ENCODE assay signal across 6 cellular contexts in the genomic region with DNA sequence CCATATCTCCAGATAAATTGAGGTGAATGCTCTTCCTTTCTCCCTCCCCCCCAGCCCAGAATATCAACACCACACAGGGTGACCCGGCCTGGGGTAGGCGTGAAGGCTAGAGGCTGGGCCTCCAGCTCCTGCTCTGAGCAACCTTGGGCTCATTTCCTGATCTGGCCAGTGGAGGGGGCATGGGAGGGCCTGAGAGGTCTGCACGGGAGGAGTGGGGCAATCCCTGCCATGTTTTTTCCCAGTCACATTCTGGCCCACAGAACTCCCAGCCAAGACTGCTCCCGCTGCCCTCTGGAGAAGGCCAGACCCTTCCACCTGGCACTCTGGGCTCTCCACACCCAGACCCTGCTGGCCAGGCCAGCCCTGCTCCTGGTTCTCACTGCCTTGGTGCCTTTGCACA.
A peak's percentile ranks its signal among the peaks of the same experiment; 100 is the strongest.
DNase-seq lines count a peak whose midpoint lies in the region; ATAC-seq and TF ChIP-seq lines count a peak whose summit lies in the region.

No MANE protein-coding gene starts in this region.

- TF ChIP-seq CTCF in WI38 (IDR thresholded peaks at IDR 0.05; ENCODE audit: low read depth, low read length), result peak; percentile 26; the same call in 1 of the 2 replicates
- peak; percentile 49 for TF ChIP-seq CTCF in retinal pigment epithelial cell (conservative IDR thresholded peaks at IDR 0.05; ENCODE audit: low read depth, low read length)

- no peak for ATAC-seq in HG03565 (IDR thresholded peaks at IDR 0.05; ENCODE audit: unreplicated experiment)

- DNase-seq in SKM-1 treated with dmso at 0.1 percent for 144 hours (lab: John Stamatoyannopoulos, UW; ENCODE audit: unreplicated experiment) (peak; percentile 32), SKM-1 (lab: John Stamatoyannopoulos, UW; ENCODE audit: unreplicated experiment) (no peak), retinal pigment epithelial cell (ENCODE audit: low read depth) (no peak), cerebellar nuclear complex (lab: John Stamatoyannopoulos, UW) (no peak)

- H3K4me3 ChIP-seq in WI38 (ENCODE audit: low read depth, low read length), result no peak overlapping the region
- no peak overlapping the region for H3K4me3 ChIP-seq in retinal pigment epithelial cell (ENCODE audit: low read length)
